In the genomic region with DNA sequence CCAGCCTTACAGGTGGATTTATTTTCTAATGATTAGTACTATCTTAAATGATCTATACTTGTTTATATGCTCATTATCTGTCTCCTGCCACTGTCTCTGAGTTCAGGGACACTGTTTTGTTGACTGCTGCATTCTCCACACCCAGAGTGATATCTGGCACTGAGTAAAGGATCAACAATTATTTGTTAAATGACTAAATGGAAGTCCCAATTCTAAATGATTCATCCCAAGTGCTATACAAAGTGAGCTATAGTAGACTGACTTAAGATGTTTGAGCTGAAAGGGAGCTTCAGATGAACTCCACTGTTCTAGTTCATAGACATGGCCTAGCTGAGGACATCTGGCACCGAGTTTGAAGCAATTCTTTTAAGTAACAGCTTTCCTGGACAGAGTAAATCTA, we compare ENCODE assay signal across 21 cellular contexts. TPM values are rescaled to one million over a fixed set of nuclear protein-coding genes. Genes with fewer than 3 reads are reported as not detected.
DNase-seq lines count a peak whose midpoint lies in the region; ATAC-seq and TF ChIP-seq lines count a peak whose summit lies in the region.
"Had no signal": no experiment of that assay in that cellular context is flagged by ENCODE, and none has a peak within 500 bp of the region (broad histone marks: within the 10 kb centered on the region; RNA-seq: fewer than 3 reads in every experiment).

No MANE protein-coding gene starts in this region.

- no peak overlapping the region for H3K27ac Mint-ChIP-seq in stimulated activated memory B cell treated with anti-CD40 and anti-IgM and Interleukin-4, amounts not matched to agents 10 μg/mL and 1 μg/mL and 100 μg/mL, for 72 hours
- H3K27ac Mint-ChIP-seq: activated T-helper 1 cell treated with anti-CD3 and anti-CD28 coated beads, Interleukin-12 subunit alpha, Interleukin-12 subunit beta, Interleukin-2, Interleukin-4 antibody, amounts not matched to agents 30 ng/mL and 10 ng/mL and 1 ng/mL, durations not matched to agents 14 hours and 24 hours and 36 hours; dendritic cell treated with granulocyte-macrophage colony-stimulating factor and Interleukin-4, amounts not matched to agents 40 ng/mL and 50 ng/mL, for 4 days; endodermal cell; natural killer cell had no signal

- no peaks in the 10 kb centered on the region for H3K36me3 Mint-ChIP-seq in activated T-cell treated with anti-CD3 and anti-CD28 coated beads, Interleukin-2, amount 50 U/mL, for 4 hours (ENCODE audit: insufficient read depth)
- no peaks in the 10 kb centered on the region for H3K36me3 Mint-ChIP-seq in stimulated activated memory B cell treated with anti-CD40 and anti-IgM and Interleukin-4, amounts not matched to agents 10 μg/mL and 1 μg/mL and 100 μg/mL, for 72 hours
- H3K36me3 Mint-ChIP-seq: natural killer cell had no signal

- H3K36me3 ChIP-seq in PC-3 (ENCODE audit: low read depth, low read length), result peaks cover 26% of the 10 kb centered on the region; the same call in 1 of the 2 replicates
- H3K36me3 ChIP-seq: upper lobe of left lung had no signal

- no peak overlapping the region for H3K9ac ChIP-seq in PC-3 (ENCODE audit: low read length)

- POLR2A ChIA-PET in PC-3 (lab: Charles Lee; ENCODE audit: unreplicated experiment), result interaction anchor here (1.0 kb wide), 1 partner anchor 42 kb away, joined by 8 read pairs; no protein-coding TSS in a partner anchor

- no peaks in the 10 kb centered on the region for H3F3A ChIP-seq in PC-3 (ENCODE audit: low read length, unreplicated experiment)

- no peaks in the 10 kb centered on the region for H3K27me3 ChIP-seq in PC-3 (ENCODE audit: low read length)
- H3K27me3 ChIP-seq: upper lobe of left lung had no signal

- peak overlapping the region; percentile 30 for H3K4me2 ChIP-seq in PC-3 (ENCODE audit: low read length)

- CTCF ChIA-PET in PC-3 (lab: Charles Lee), result no interaction called here

- H2AFZ ChIP-seq in PC-3 (ENCODE audit: low read length), result no peak overlapping the region

- H3K4me3 Mint-ChIP-seq in activated T-cell treated with anti-CD3 and anti-CD28 coated beads, Interleukin-2, amount 50 U/mL, for 4 hours, result no peak overlapping the region
- no peak overlapping the region for H3K4me3 Mint-ChIP-seq in stimulated activated memory B cell treated with anti-CD40 and anti-IgM and Interleukin-4, amounts not matched to agents 10 μg/mL and 1 μg/mL and 100 μg/mL, for 72 hours
- H3K4me3 Mint-ChIP-seq: activated T-helper 1 cell treated with anti-CD3 and anti-CD28 coated beads, Interleukin-12 subunit alpha, Interleukin-12 subunit beta, Interleukin-2, Interleukin-4 antibody, amounts not matched to agents 30 ng/mL and 10 ng/mL and 1 ng/mL, durations not matched to agents 14 hours and 24 hours and 36 hours; dendritic cell treated with granulocyte-macrophage colony-stimulating factor and Interleukin-4, amounts not matched to agents 40 ng/mL and 50 ng/mL, for 4 days; endodermal cell; natural killer cell had no signal

- peak overlapping the region; percentile 58 for H3K27ac ChIP-seq in PC-3 (ENCODE audit: low read length)
- H3K27ac ChIP-seq in epithelial cell of prostate, result peak overlapping the region; percentile 95

- no peak overlapping the region for H3K4me3 ChIP-seq in PC-3 (ENCODE audit: low read length)
- H3K4me3 ChIP-seq: upper lobe of left lung had no signal

- intact Hi-C loops in PC-3 (cut with micrococcal nuclease) (no loop called here), left ventricle myocardium superior (cut with micrococcal nuclease) (no loop called here)

- peaks cover 67% of the 10 kb centered on the region for H3K4me1 ChIP-seq in PC-3 (ENCODE audit: insufficient read depth, low read length)

- no peaks in the 10 kb centered on the region for H4K20me1 ChIP-seq in PC-3 (ENCODE audit: low read length)

- peaks cover 25% of the 10 kb centered on the region for H3K4me1 Mint-ChIP-seq in activated T-cell treated with anti-CD3 and anti-CD28 coated beads, Interleukin-2, amount 50 U/mL, for 4 hours (ENCODE audit: low read depth)
- H3K4me1 Mint-ChIP-seq in stimulated activated memory B cell treated with anti-CD40 and anti-IgM and Interleukin-4, amounts not matched to agents 10 μg/mL and 1 μg/mL and 100 μg/mL, for 72 hours, result no peaks in the 10 kb centered on the region
- H3K4me1 Mint-ChIP-seq: endodermal cell, natural killer cell had no signal

- H3K9me3 Mint-ChIP-seq in activated T-cell treated with anti-CD3 and anti-CD28 coated beads, Interleukin-2, amount 50 U/mL, for 4 hours, result no peaks in the 10 kb centered on the region
- no peaks in the 10 kb centered on the region for H3K9me3 Mint-ChIP-seq in stimulated activated memory B cell treated with anti-CD40 and anti-IgM and Interleukin-4, amounts not matched to agents 10 μg/mL and 1 μg/mL and 100 μg/mL, for 72 hours
- H3K9me3 Mint-ChIP-seq: activated naive CD4-positive, alpha-beta T cell treated with anti-CD3 and anti-CD28 coated beads, Interleukin-2, amount 50 U/mL, for 72 hours; activated T-helper 1 cell treated with anti-CD3 and anti-CD28 coated beads, Interleukin-12 subunit alpha, Interleukin-12 subunit beta, Interleukin-2, Interleukin-4 antibody, amounts not matched to agents 30 ng/mL and 10 ng/mL and 1 ng/mL, durations not matched to agents 14 hours and 24 hours and 36 hours; dendritic cell treated with granulocyte-macrophage colony-stimulating factor and Interleukin-4, amounts not matched to agents 40 ng/mL and 50 ng/mL, for 4 days; endodermal cell; natural killer cell had no signal

- H3K9me3 ChIP-seq in PC-3 (ENCODE audit: low read length), result no peaks in the 10 kb centered on the region
- H3K9me3 ChIP-seq: upper lobe of left lung had no signal

- TF ChIP-seq CTCF in PC-3 (conservative IDR thresholded peaks at IDR 0.05; ENCODE audit: low read depth, low read length), result no peak

- no peaks in the 10 kb centered on the region for H3K27me3 Mint-ChIP-seq in activated T-cell treated with anti-CD3 and anti-CD28 coated beads, Interleukin-2, amount 50 U/mL, for 4 hours (ENCODE audit: low read depth)
- no peaks in the 10 kb centered on the region for H3K27me3 Mint-ChIP-seq in stimulated activated memory B cell treated with anti-CD40 and anti-IgM and Interleukin-4, amounts not matched to agents 10 μg/mL and 1 μg/mL and 100 μg/mL, for 72 hours
- H3K27me3 Mint-ChIP-seq: dendritic cell treated with granulocyte-macrophage colony-stimulating factor and Interleukin-4, amounts not matched to agents 40 ng/mL and 50 ng/mL, for 4 days had no signal

- BruUV-seq in PC-3 (replicated peaks; lab: Mats Ljungman, UMichigan), result no TSS peak

- DNase-seq in activated T-cell treated with anti-CD3 and anti-CD28 coated beads, Interleukin-2, amount 50 U/mL, for 4 hours, result no peak
- DNase-seq in activated T-cell treated with anti-CD3 and anti-CD28 coated beads, Interleukin-2, amount 50 U/mL, for 1 hour, result no peak
- DNase-seq in PC-3, result peak; percentile 60
- DNase-seq in epithelial cell of prostate (ENCODE audit: low read depth, low spot score), result no peak
- no peak for DNase-seq in activated CD8-positive, alpha-beta memory T cell treated with anti-CD3 and anti-CD28 coated beads, Interleukin-2, amount 50 U/mL, for 4 hours
- DNase-seq in left ventricle myocardium superior, result no peak
- DNase-seq: ACHN; central memory CD4-positive, alpha-beta T cell; DMS53; endodermal cell; KG1; MM.1S; natural killer cell; NCI-H1417; NCI-H2029 treated with DMSO at 0.1 percent for 48 hours; upper lobe of left lung had no signal

- no peaks in the 10 kb centered on the region for H3K9me2 ChIP-seq in PC-3 (replicated peaks; ENCODE audit: low read length)

- H3K79me2 ChIP-seq in PC-3 (ENCODE audit: low read length), result peaks cover 72% of the 10 kb centered on the region

- peak; percentile 39 to 57 for ATAC-seq in activated T-cell treated with anti-CD3 and anti-CD28 coated beads, Interleukin-2, amount 50 U/mL, for 4 hours
- peak; percentile 44 for ATAC-seq in PC-3
- ATAC-seq in stimulated activated memory B cell treated with anti-CD40 and anti-IgM and Interleukin-4, amounts not matched to agents 10 μg/mL and 1 μg/mL and 100 μg/mL, for 72 hours, result peak; percentile 22
- no peak for ATAC-seq in GM19463 (IDR thresholded peaks at IDR 0.05; ENCODE audit: unreplicated experiment)
- no peak for ATAC-seq in left ventricle myocardium superior
- ATAC-seq: natural killer cell had no signal

RNA-seq across cellular contexts. Expression of gene ITGA2, which starts 40.5 kb away (rescaled TPM):
- total RNA-seq in activated T-cell treated with anti-CD3 and anti-CD28 coated beads, Interleukin-2, amount 50 U/mL, for 4 hours, result 1 to 10 TPM; 1.0 to 1.1 (median 1.1) TPM
- total RNA-seq in PC-3 (2014; rRNA removed), result 32.4 and 36.7 TPM in 2 replicates
- total RNA-seq in left ventricle myocardium superior, result 0.69 TPM

Comparison
In these comparisons a context has a peak if more than half of its experiments do, and no peak if none do; other contexts are left out.
1. ATAC-seq: peak in activated T-cell treated with anti-CD3 and anti-CD28 coated beads, Interleukin-2, amount 50 U/mL, for 4 hours (2 of 2), PC-3 (single experiment) and stimulated activated memory B cell treated with anti-CD40 and anti-IgM and Interleukin-4, amounts not matched to agents 10 μg/mL and 1 μg/mL and 100 μg/mL, for 72 hours (single experiment); none in GM19463 (single experiment) and left ventricle myocardium superior (single experiment).
2. RNA of gene ITGA2, which starts 40.5 kb away (total RNA-seq): 32.4 to 36.7 TPM in PC-3; 1.0 to 1.1 TPM in activated T-cell treated with anti-CD3 and anti-CD28 coated beads, Interleukin-2, amount 50 U/mL, for 4 hours and 0.69 TPM in left ventricle myocardium superior (single experiment); every median in the first group is over 10 times any median in the second.